ENCODE assay signal across 8 cellular contexts in the genomic region with DNA sequence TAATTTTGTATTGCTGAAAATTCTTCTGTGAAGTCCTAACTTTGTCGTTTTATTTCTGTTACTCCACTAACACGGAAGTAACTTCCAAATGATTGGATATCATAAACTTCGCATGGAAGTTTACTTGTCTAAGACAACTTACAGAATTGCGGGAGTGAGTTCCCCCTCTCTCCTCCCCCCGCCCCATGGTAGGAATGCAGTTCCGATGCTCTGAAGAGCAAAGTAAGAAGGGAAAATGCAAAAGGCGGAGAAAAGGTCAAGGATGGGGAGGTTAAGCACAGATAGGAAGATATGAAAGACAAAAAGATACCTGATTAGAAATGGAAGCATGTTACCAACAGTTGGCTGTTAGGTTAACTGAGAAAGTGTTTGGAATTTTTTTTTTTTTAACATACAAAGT. TPM values are rescaled to one million over a fixed set of nuclear protein-coding genes. Genes with fewer than 3 reads are reported as not detected.
A peak's percentile ranks its signal among the peaks of the same experiment; 100 is the strongest.
DNase-seq lines count a peak whose midpoint lies in the region; ATAC-seq and TF ChIP-seq lines count a peak whose summit lies in the region.

No MANE protein-coding gene starts in this region.

- CTCF ChIA-PET in PC-3 (lab: Charles Lee), result no interaction called here

- TSS peak; percentile 43 for BruUV-seq in PC-3 (replicated peaks; lab: Mats Ljungman, UMichigan)

- ATAC-seq in PC-3 (no peak), GM21423 (IDR thresholded peaks at IDR 0.05; ENCODE audit: unreplicated experiment) (no peak)

- H3K9me3 ChIP-seq in DOHH2 (ENCODE audit: control insufficient read depth, insufficient read depth, low read length) (no peaks in the 10 kb centered on the region), PC-3 (ENCODE audit: low read length) (no peaks in the 10 kb centered on the region), neutrophil (no peaks in the 10 kb centered on the region)

- peak overlapping the region; percentile 100 for H3K9ac ChIP-seq in PC-3 (ENCODE audit: low read length)

- H4K20me1 ChIP-seq in DOHH2 (ENCODE audit: control insufficient read depth, insufficient read depth, low read depth, low read length) (peaks cover 35% of the 10 kb centered on the region), PC-3 (ENCODE audit: low read length) (peaks cover 42% of the 10 kb centered on the region)

- H3K27me3 ChIP-seq in DOHH2 (ENCODE audit: control insufficient read depth, low read length) (no peaks in the 10 kb centered on the region), PC-3 (ENCODE audit: low read length) (no peaks in the 10 kb centered on the region), neutrophil (peaks cover 7% of the 10 kb centered on the region)

- H3F3A ChIP-seq in DOHH2 (ENCODE audit: control insufficient read depth, insufficient read depth), result 0 out of 2 replicates have a peak, but pooled peaks cover 2% of the 10 kb centered on the region
- H3F3A ChIP-seq in PC-3 (ENCODE audit: low read length, unreplicated experiment), result no peaks in the 10 kb centered on the region

- H3K36me3 ChIP-seq in DOHH2 (ENCODE audit: control insufficient read depth, low read length), result peaks cover 59% of the 10 kb centered on the region
- H3K36me3 ChIP-seq in PC-3 (ENCODE audit: low read depth, low read length), result peaks cover 30% of the 10 kb centered on the region
- H3K36me3 ChIP-seq in neutrophil, result peaks cover 8% of the 10 kb centered on the region

- POLR2A ChIA-PET in PC-3 (lab: Charles Lee; ENCODE audit: unreplicated experiment), result no interaction called here

- H2AFZ ChIP-seq in PC-3 (ENCODE audit: low read length), result no peak overlapping the region

- H3K79me2 ChIP-seq in DOHH2 (ENCODE audit: control insufficient read depth, low read length) (peaks cover 68% of the 10 kb centered on the region), PC-3 (ENCODE audit: low read length) (peaks cover 64% of the 10 kb centered on the region)

- H3K27ac ChIP-seq in DOHH2 (ENCODE audit: low read depth, low read length) (peak overlapping the region; percentile 65), PC-3 (ENCODE audit: low read length) (no peak overlapping the region), neutrophil (no peak overlapping the region)

- intact Hi-C loops in PC-3 (cut with micrococcal nuclease), result loop anchor here (2.0 to 5.0 kb wide), 2 partner anchors 78 to 122 kb away; no protein-coding TSS in a partner anchor

- TF ChIP-seq CTCF in DOHH2 (IDR thresholded peaks at IDR 0.05; ENCODE audit: low read depth, low read length, poor library complexity, severe bottlenecking) (no peak), PC-3 (conservative IDR thresholded peaks at IDR 0.05; ENCODE audit: low read depth, low read length) (no peak), epithelial cell of esophagus (IDR thresholded peaks at IDR 0.05; ENCODE audit: insufficient read depth, low read depth, low read length, missing control alignments) (no peak), neutrophil (IDR thresholded peaks at IDR 0.05) (no peak)

- H3K4me1 ChIP-seq in DOHH2 (ENCODE audit: control insufficient read depth, low read length), result peaks cover 32% of the 10 kb centered on the region
- H3K4me1 ChIP-seq in PC-3 (ENCODE audit: insufficient read depth, low read length), result peaks cover 39% of the 10 kb centered on the region
- peaks cover 34 to 45% of the 10 kb centered on the region in 2 experiments for H3K4me1 ChIP-seq in neutrophil (ENCODE audit: control insufficient read depth in 1 of 2, insufficient read depth in 1 of 2, low read depth in 1 of 2, low read length in 1 of 2)

- H3K4me3 ChIP-seq in DOHH2 (ENCODE audit: low read length), result peak overlapping the region; percentile 96
- peak overlapping the region; percentile 87 for H3K4me3 ChIP-seq in PC-3 (ENCODE audit: low read length)
- H3K4me3 ChIP-seq in epithelial cell of esophagus (ENCODE audit: low read length), result peak overlapping the region; percentile 88
- peak overlapping the region; percentile 91 to 94 for H3K4me3 ChIP-seq in neutrophil (ENCODE audit: low read depth in 1 of 2, low read length in 1 of 2)

- DNase-seq in PC-3, result peak; percentile 7
- peak; percentile 10 for DNase-seq in epithelial cell of esophagus (ENCODE audit: low read depth)
- DNase-seq in HK-2 (ENCODE audit: unreplicated experiment), result no peak
- DNase-seq in NCI-H2081 (lab: John Stamatoyannopoulos, UW), result no peak
- no peak for DNase-seq in superior temporal gyrus (ENCODE audit: extremely low spot score)

- H3K9me2 ChIP-seq in DOHH2 (replicated peaks; ENCODE audit: control insufficient read depth, low read length) (no peaks in the 10 kb centered on the region), PC-3 (replicated peaks; ENCODE audit: low read length) (no peaks in the 10 kb centered on the region)

- peak overlapping the region; percentile 94 for H3K4me2 ChIP-seq in DOHH2 (ENCODE audit: low read length)
- H3K4me2 ChIP-seq in PC-3 (ENCODE audit: low read length), result peak overlapping the region; percentile 96

RNA-seq across cellular contexts. Expression of a gene that starts 1.3 kb away (rescaled TPM):
- 326 and 369 TPM in 2 replicates for total RNA-seq in PC-3 (2014; rRNA removed)

Comparison
In these comparisons a context has a peak if more than half of its experiments do, and no peak if none do; other contexts are left out.
1. DNase-seq: peak in PC-3 (single experiment) and epithelial cell of esophagus (single experiment); none in HK-2 (single experiment), NCI-H2081 (0 of 2) and superior temporal gyrus (single experiment).
2. Peak in every context shown above with its lines, with median percentiles within 50 percentile points of each other: H3K4me3 ChIP-seq.